Comparison of ENCODE assay signal across 8 cellular contexts in genomic region chr2:195533771-195534642, GRCh38.
DNase-seq lines count a peak whose midpoint lies in the region; ATAC-seq and TF ChIP-seq lines count a peak whose summit lies in the region.

No MANE protein-coding gene starts in this region.

- H3K9me2 ChIP-seq in PC-3 (replicated peaks; ENCODE audit: low read length), result no peaks in the 10 kb centered on the region
- no peaks in the 10 kb centered on the region for H3K9me2 ChIP-seq in MM.1S (replicated peaks; ENCODE audit: insufficient read depth, low read length)

- H3K4me2 ChIP-seq in PC-3 (ENCODE audit: low read length) (peak overlapping the region; percentile 41), MM.1S (ENCODE audit: low read depth, low read length) (no peak overlapping the region)

- peaks cover 73% of the 10 kb centered on the region for H3K4me1 ChIP-seq in CD4-positive, CD25-positive, alpha-beta regulatory T cell (ENCODE audit: control insufficient read depth, insufficient read depth, low read length, poor library complexity, severe bottlenecking)
- no peaks in the 10 kb centered on the region for H3K4me1 ChIP-seq in HEK293 (ENCODE audit: control insufficient read depth, insufficient read depth, low read length)
- peaks cover 23% of the 10 kb centered on the region for H3K4me1 ChIP-seq in PC-3 (ENCODE audit: insufficient read depth, low read length)
- H3K4me1 ChIP-seq in right atrium auricular region, result peaks cover 0 to 11% of the 10 kb centered on the region in 2 donors
- H3K4me1 ChIP-seq in MM.1S (ENCODE audit: low read length), result peaks cover 26% of the 10 kb centered on the region

- ATAC-seq in CD4-positive, CD25-positive, alpha-beta regulatory T cell (ENCODE audit: low read depth in 2 of 2), result peak; percentile 50 to 61
- ATAC-seq in PC-3, result peak; percentile 92

- BruUV-seq in PC-3 (replicated peaks; lab: Mats Ljungman, UMichigan), result no TSS peak

- TF ChIP-seq CTCF in HEK293 (tag by site-specific recombination; IDR thresholded peaks at IDR 0.05) (no peak), PC-3 (conservative IDR thresholded peaks at IDR 0.05; ENCODE audit: low read depth, low read length) (no peak; the same call in 1 of the 2 replicates), right atrium auricular region (IDR thresholded peaks at IDR 0.05) (peak in 1 of 2 donors; percentile 35), MM.1S (IDR thresholded peaks at IDR 0.05; ENCODE audit: low read length) (no peak)

- H4K20me1 ChIP-seq in PC-3 (ENCODE audit: low read length) (no peaks in the 10 kb centered on the region), MM.1S (ENCODE audit: insufficient read depth, low read length) (no peaks in the 10 kb centered on the region)

- no peaks in the 10 kb centered on the region for H3K9me3 ChIP-seq in CD4-positive, CD25-positive, alpha-beta regulatory T cell (ENCODE audit: control insufficient read depth in 2 of 2, low read length in 2 of 2)
- H3K9me3 ChIP-seq in HEK293 (ENCODE audit: control insufficient read depth, insufficient read depth, low read depth, low read length) (no peaks in the 10 kb centered on the region), PC-3 (ENCODE audit: low read length) (no peaks in the 10 kb centered on the region), right atrium auricular region (no peaks in the 10 kb centered on the region), MM.1S (replicated peaks; ENCODE audit: insufficient read depth, low read length) (no peaks in the 10 kb centered on the region)

- intact Hi-C loops in PC-3 (cut with micrococcal nuclease), result loop anchor here (2.0 to 5.0 kb wide), 2 partner anchors 37 to 123 kb away; partner anchors contain the start of gene SLC39A10

- peak overlapping the region; percentile 75 for H3K27ac ChIP-seq in CD4-positive, CD25-positive, alpha-beta regulatory T cell (ENCODE audit: insufficient read depth, low read length, poor library complexity, severe bottlenecking)
- H3K27ac ChIP-seq in HEK293 (ENCODE audit: extremely low read depth, low read depth, low read length) (no peak overlapping the region), PC-3 (ENCODE audit: low read length) (peak overlapping the region; percentile 54), right atrium auricular region (peak overlapping the region; percentile 58 to 62), MM.1S (ENCODE audit: low read length) (no peak overlapping the region)

- H3K36me3 ChIP-seq in CD4-positive, CD25-positive, alpha-beta regulatory T cell (ENCODE audit: control insufficient read depth, insufficient read depth, low read length), result no peaks in the 10 kb centered on the region
- H3K36me3 ChIP-seq in HEK293 (ENCODE audit: control insufficient read depth in 2 of 2, insufficient read depth in 1 of 2, low read length in 2 of 2) (no peaks in the 10 kb centered on the region), PC-3 (ENCODE audit: low read depth, low read length) (no peaks in the 10 kb centered on the region), right atrium auricular region (no peaks in the 10 kb centered on the region), MM.1S (replicated peaks; ENCODE audit: insufficient read depth, low read length) (no peaks in the 10 kb centered on the region)

- H3F3A ChIP-seq in PC-3 (ENCODE audit: low read length, unreplicated experiment) (no peaks in the 10 kb centered on the region), MM.1S (ENCODE audit: insufficient read depth, low read length) (peaks cover 4% of the 10 kb centered on the region; the same call in 1 of the 2 replicates)

- peak; percentile 5 to 71 (median 36) for DNase-seq in CD4-positive, CD25-positive, alpha-beta regulatory T cell
- DNase-seq in PC-3 (peak; percentile 66), right atrium auricular region (ENCODE audit: low spot score) (peak; percentile 80), MM.1S (no peak), SHP77 treated with DMSO at 0.1 percent for 48 hours (lab: John Stamatoyannopoulos, UW) (no peak)
- DNase-seq in activated naive CD4-positive, alpha-beta T cell (lab: John Stamatoyannopoulos, UW), result peak in 3 of 4 experiments; percentile 10 to 35 (median 26)
- peak; percentile 7 to 41 for DNase-seq in stimulated activated CD4-positive, alpha-beta T cell treated with anti-CD3 and anti-CD28 coated beads, Interleukin-1b, Interleukin-23, amount 100 ng/mL, for 1 hour (ENCODE audit: low read depth in 2 of 2)

- CTCF ChIA-PET in HEK293 (lab: Yijun Ruan, JAX), result interaction anchor here (0.6 to 2.1 kb wide), 3 partner anchors 102 to 142 kb away, joined by 3 to 9 read pairs (median 3); no protein-coding TSS in a partner anchor
- CTCF ChIA-PET in PC-3 (lab: Charles Lee), result interaction anchor here (0.5 to 1.7 kb wide), 2 partner anchors 27 to 123 kb away, joined by 3 to 13 read pairs; partner anchors contain the start of gene SLC39A10

- H3K27me3 ChIP-seq in CD4-positive, CD25-positive, alpha-beta regulatory T cell (ENCODE audit: control insufficient read depth, insufficient read depth, low read length), result no peaks in the 10 kb centered on the region
- H3K27me3 ChIP-seq in PC-3 (ENCODE audit: low read length) (no peaks in the 10 kb centered on the region), right atrium auricular region (no peaks in the 10 kb centered on the region), MM.1S (replicated peaks; ENCODE audit: insufficient read depth, low read length) (peaks cover 11% of the 10 kb centered on the region; the same call in 1 of the 2 replicates)

- POLR2A ChIA-PET in HEK293 (lab: Yijun Ruan, JAX) (no interaction called here), PC-3 (lab: Charles Lee; ENCODE audit: unreplicated experiment) (no interaction called here)

- H3K9ac ChIP-seq in PC-3 (ENCODE audit: low read length) (no peak overlapping the region), MM.1S (ENCODE audit: low read length) (no peak overlapping the region)

- H3K4me3 ChIP-seq in CD4-positive, CD25-positive, alpha-beta regulatory T cell (ENCODE audit: low read depth, low read length), result peak overlapping the region; percentile 92
- H3K4me3 ChIP-seq in HEK293 (ENCODE audit: low read depth, low read length) (no peak overlapping the region), PC-3 (ENCODE audit: low read length) (no peak overlapping the region), right atrium auricular region (no peak overlapping the region), MM.1S (ENCODE audit: low read length) (no peak overlapping the region)

- H3K4me1 Mint-ChIP-seq in CD4-positive, CD25-positive, alpha-beta regulatory T cell, result peaks cover 58 to 88% (median 78%) of the 10 kb centered on the region in 4 donors

- H3K79me2 ChIP-seq in PC-3 (ENCODE audit: low read length) (no peaks in the 10 kb centered on the region), MM.1S (ENCODE audit: low read length) (no peaks in the 10 kb centered on the region)

- H3K4me3 Mint-ChIP-seq in CD4-positive, CD25-positive, alpha-beta regulatory T cell, result peak overlapping the region; percentile 58 to 94 (median 86)

- H3K27me3 Mint-ChIP-seq in CD4-positive, CD25-positive, alpha-beta regulatory T cell, result no peaks in the 10 kb centered on the region

- H3K27ac Mint-ChIP-seq in CD4-positive, CD25-positive, alpha-beta regulatory T cell, result peak overlapping the region; percentile 84 to 99 (median 94)

- peaks cover 0 to 6% (median 2%) of the 10 kb centered on the region in 7 donors for H3K9me3 Mint-ChIP-seq in CD4-positive, CD25-positive, alpha-beta regulatory T cell

- H3K36me3 Mint-ChIP-seq in CD4-positive, CD25-positive, alpha-beta regulatory T cell, result peaks cover 3% of the 10 kb centered on the region

- H2AFZ ChIP-seq in PC-3 (ENCODE audit: low read length), result peak overlapping the region; percentile 62
- H2AFZ ChIP-seq in MM.1S (ENCODE audit: low read length), result no peak overlapping the region

TF ChIP-seq in HEK293, 187 proteins besides CTCF, POLR2A, EP300 and RAD21 (continues in another document):
- TF ChIP-seq, protein P1, sequence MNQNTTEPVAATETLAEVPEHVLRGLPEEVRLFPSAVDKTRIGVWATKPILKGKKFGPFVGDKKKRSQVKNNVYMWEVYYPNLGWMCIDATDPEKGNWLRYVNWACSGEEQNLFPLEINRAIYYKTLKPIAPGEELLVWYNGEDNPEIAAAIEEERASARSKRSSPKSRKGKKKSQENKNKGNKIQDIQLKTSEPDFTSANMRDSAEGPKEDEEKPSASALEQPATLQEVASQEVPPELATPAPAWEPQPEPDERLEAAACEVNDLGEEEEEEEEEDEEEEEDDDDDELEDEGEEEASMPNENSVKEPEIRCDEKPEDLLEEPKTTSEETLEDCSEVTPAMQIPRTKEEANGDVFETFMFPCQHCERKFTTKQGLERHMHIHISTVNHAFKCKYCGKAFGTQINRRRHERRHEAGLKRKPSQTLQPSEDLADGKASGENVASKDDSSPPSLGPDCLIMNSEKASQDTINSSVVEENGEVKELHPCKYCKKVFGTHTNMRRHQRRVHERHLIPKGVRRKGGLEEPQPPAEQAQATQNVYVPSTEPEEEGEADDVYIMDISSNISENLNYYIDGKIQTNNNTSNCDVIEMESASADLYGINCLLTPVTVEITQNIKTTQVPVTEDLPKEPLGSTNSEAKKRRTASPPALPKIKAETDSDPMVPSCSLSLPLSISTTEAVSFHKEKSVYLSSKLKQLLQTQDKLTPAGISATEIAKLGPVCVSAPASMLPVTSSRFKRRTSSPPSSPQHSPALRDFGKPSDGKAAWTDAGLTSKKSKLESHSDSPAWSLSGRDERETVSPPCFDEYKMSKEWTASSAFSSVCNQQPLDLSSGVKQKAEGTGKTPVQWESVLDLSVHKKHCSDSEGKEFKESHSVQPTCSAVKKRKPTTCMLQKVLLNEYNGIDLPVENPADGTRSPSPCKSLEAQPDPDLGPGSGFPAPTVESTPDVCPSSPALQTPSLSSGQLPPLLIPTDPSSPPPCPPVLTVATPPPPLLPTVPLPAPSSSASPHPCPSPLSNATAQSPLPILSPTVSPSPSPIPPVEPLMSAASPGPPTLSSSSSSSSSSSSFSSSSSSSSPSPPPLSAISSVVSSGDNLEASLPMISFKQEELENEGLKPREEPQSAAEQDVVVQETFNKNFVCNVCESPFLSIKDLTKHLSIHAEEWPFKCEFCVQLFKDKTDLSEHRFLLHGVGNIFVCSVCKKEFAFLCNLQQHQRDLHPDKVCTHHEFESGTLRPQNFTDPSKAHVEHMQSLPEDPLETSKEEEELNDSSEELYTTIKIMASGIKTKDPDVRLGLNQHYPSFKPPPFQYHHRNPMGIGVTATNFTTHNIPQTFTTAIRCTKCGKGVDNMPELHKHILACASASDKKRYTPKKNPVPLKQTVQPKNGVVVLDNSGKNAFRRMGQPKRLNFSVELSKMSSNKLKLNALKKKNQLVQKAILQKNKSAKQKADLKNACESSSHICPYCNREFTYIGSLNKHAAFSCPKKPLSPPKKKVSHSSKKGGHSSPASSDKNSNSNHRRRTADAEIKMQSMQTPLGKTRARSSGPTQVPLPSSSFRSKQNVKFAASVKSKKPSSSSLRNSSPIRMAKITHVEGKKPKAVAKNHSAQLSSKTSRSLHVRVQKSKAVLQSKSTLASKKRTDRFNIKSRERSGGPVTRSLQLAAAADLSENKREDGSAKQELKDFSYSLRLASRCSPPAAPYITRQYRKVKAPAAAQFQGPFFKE (tag by site-specific recombination; IDR thresholded peaks at IDR 0.05; ENCODE audit: borderline replicate concordance), result no peak
- TF ChIP-seq ZNF76 (tag by site-specific recombination; IDR thresholded peaks at IDR 0.05; ENCODE audit: borderline replicate concordance, low read depth) (no peak), ZNF610 (tag by site-specific recombination; IDR thresholded peaks at IDR 0.05; ENCODE audit: borderline replicate concordance) (no peak), ZNF324 (tag by site-specific recombination; IDR thresholded peaks at IDR 0.05) (no peak)

Comparison
In these comparisons a context has a peak if more than half of its experiments do, and no peak if none do; other contexts are left out.
1. DNase-seq: peak in CD4-positive, CD25-positive, alpha-beta regulatory T cell (3 of 3), PC-3 (single experiment), activated naive CD4-positive, alpha-beta T cell (3 of 4), right atrium auricular region (single experiment) and stimulated activated CD4-positive, alpha-beta T cell treated with anti-CD3 and anti-CD28 coated beads, Interleukin-1b, Interleukin-23, amount 100 ng/mL, for 1 hour (2 of 2); none in MM.1S (single experiment) and SHP77 treated with DMSO at 0.1 percent for 48 hours (single experiment).
2. H3K27ac ChIP-seq: peak in CD4-positive, CD25-positive, alpha-beta regulatory T cell (single experiment), PC-3 (single experiment) and right atrium auricular region (2 of 2); none in HEK293 (single experiment) and MM.1S (single experiment).